11 cellular contexts compared by ENCODE assay signal in the genomic region with DNA sequence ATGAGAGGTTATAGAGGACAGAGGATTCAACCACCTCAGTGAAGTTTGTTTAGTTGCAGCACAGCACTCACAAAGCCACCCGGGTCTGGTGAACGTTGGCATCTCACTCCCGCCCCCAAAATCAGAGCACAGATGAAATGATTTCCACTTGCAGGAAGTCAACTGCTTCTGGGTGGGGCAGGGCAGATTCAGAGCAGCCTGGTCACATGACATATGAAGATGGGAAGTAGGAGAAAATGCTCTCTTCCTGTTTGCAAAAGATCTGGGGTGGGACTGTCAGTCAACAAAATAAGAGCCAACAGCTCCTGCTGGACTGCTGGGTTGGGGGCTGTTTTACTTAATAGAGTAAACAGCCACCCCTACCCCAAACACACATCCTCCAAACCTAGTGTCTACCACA. TPM values are rescaled to one million over a fixed set of nuclear protein-coding genes. Genes with fewer than 3 reads are reported as not detected.
DNase-seq lines count a peak whose midpoint lies in the region; ATAC-seq and TF ChIP-seq lines count a peak whose summit lies in the region.
"Had no signal": no experiment of that assay in that cellular context is flagged by ENCODE, and none has a peak within 500 bp of the region (broad histone marks: within the 10 kb centered on the region; RNA-seq: fewer than 3 reads in every experiment).

No MANE protein-coding gene starts in this region.

- POLR2A ChIA-PET in activated CD8-positive, alpha-beta T cell treated with anti-CD3 and anti-CD28 coated beads, Interleukin-2, amount 10 ng/mL, durations not matched to agents 7 days and 5 days (lab: Charles Lee) = no interaction called here
- POLR2A ChIA-PET in A673 (lab: Charles Lee; ENCODE audit: low non-redundant PET) = no interaction called here

- DNase-seq in activated CD8-positive, alpha-beta memory T cell treated with anti-CD3 and anti-CD28 coated beads, Interleukin-2, amount 10 ng/mL, durations not matched to agents 7 days and 5 days = peak; percentile 68
- DNase-seq in activated CD8-positive, alpha-beta memory T cell treated with anti-CD3 and anti-CD28 coated beads, Interleukin-2, amount 50 U/mL, for 48 hours = no peak
- peak; percentile 73 for DNase-seq in activated CD8-positive, alpha-beta T cell treated with anti-CD3 and anti-CD28 coated beads, Interleukin-2, amount 10 ng/mL, durations not matched to agents 7 days and 5 days
- DNase-seq in iris pigment epithelial cell (ENCODE audit: low read depth) (peak; percentile 28), upper lobe of left lung (peak in 1 of 2 donors; percentile 58), A673 (ENCODE audit: low spot score) (no peak), ecto neural progenitor cell (ENCODE audit: low spot score) (no peak), NCI-H187 treated with DMSO at 0.1 percent for 48 hours (lab: John Stamatoyannopoulos, UW) (no peak)
- DNase-seq: ACHN had no signal

- H3K27ac ChIP-seq in upper lobe of left lung (peak overlapping the region; percentile 51 to 80 (median 64)), A673 (ENCODE audit: low read depth, low read length, poor library complexity, severe bottlenecking) (no peak overlapping the region)

- H3K4me3 Mint-ChIP-seq in activated CD8-positive, alpha-beta memory T cell treated with anti-CD3 and anti-CD28 coated beads, Interleukin-2, amount 10 ng/mL, durations not matched to agents 7 days and 5 days = peak overlapping the region; percentile 65
- peak overlapping the region; percentile 81 for H3K4me3 Mint-ChIP-seq in activated CD8-positive, alpha-beta T cell treated with anti-CD3 and anti-CD28 coated beads, Interleukin-2, amount 10 ng/mL, durations not matched to agents 7 days and 5 days
- H3K4me3 Mint-ChIP-seq: brain had no signal

- no peaks in the 10 kb centered on the region for H3K27me3 ChIP-seq in upper lobe of left lung
- H3K27me3 ChIP-seq in A673 (replicated peaks; ENCODE audit: insufficient read depth, low read depth, low read length, poor library complexity) = no peaks in the 10 kb centered on the region

- no peaks in the 10 kb centered on the region for H3K9me3 Mint-ChIP-seq in activated CD8-positive, alpha-beta memory T cell treated with anti-CD3 and anti-CD28 coated beads, Interleukin-2, amount 10 ng/mL, durations not matched to agents 7 days and 5 days (ENCODE audit: low read depth)
- H3K9me3 Mint-ChIP-seq in activated CD8-positive, alpha-beta T cell treated with anti-CD3 and anti-CD28 coated beads, Interleukin-2, amount 10 ng/mL, durations not matched to agents 7 days and 5 days (ENCODE audit: insufficient read depth) = no peaks in the 10 kb centered on the region
- H3K9me3 Mint-ChIP-seq: brain had no signal

- peaks cover 22 to 70% (median 35%) of the 10 kb centered on the region in 4 donors for H3K36me3 ChIP-seq in upper lobe of left lung
- peaks cover 9% of the 10 kb centered on the region for H3K36me3 ChIP-seq in A673 (ENCODE audit: insufficient read depth, low read length, poor library complexity, severe bottlenecking)

- H3K9me3 ChIP-seq in upper lobe of left lung (no peaks in the 10 kb centered on the region), A673 (ENCODE audit: low read depth, low read length, poor library complexity, severe bottlenecking) (no peaks in the 10 kb centered on the region)

- BruUV-seq in A673 (replicated peaks; lab: Mats Ljungman, UMichigan) = no TSS peak

- intact Hi-C loops in A673 (cut with micrococcal nuclease; ENCODE audit: unreplicated experiment) = no loop called here

- WGBS in upper lobe of left lung, 2 donors = 39% methylated on average over 3 of the region's 3 CpGs; no CpG with 5 or more reads in 1 of the 2 donors

- CTCF ChIA-PET in activated CD8-positive, alpha-beta memory T cell treated with anti-CD3 and anti-CD28 coated beads, Interleukin-2, amount 10 ng/mL, durations not matched to agents 7 days and 5 days (lab: Charles Lee) = interaction anchor here (1.1 to 1.8 kb wide), 2 partner anchors 37 to 193 kb away, joined by 3 to 6 read pairs; no protein-coding TSS in a partner anchor
- CTCF ChIA-PET in activated CD8-positive, alpha-beta T cell treated with anti-CD3 and anti-CD28 coated beads, Interleukin-2, amount 10 ng/mL, durations not matched to agents 7 days and 5 days (lab: Charles Lee) = interaction anchor here (1.4 to 3.8 kb wide), 3 partner anchors 34 to 73 kb away, joined by 3 to 15 read pairs (median 5); no protein-coding TSS in a partner anchor
- CTCF ChIA-PET in A673 (lab: Charles Lee) = no interaction called here

- no peak for TF ChIP-seq CTCF in upper lobe of left lung (IDR thresholded peaks at IDR 0.05)
- no peak for TF ChIP-seq CTCF in A673 (conservative IDR thresholded peaks at IDR 0.05; ENCODE audit: low read depth, low read length)

- peaks cover 21% of the 10 kb centered on the region for H3K4me1 Mint-ChIP-seq in activated CD8-positive, alpha-beta memory T cell treated with anti-CD3 and anti-CD28 coated beads, Interleukin-2, amount 10 ng/mL, durations not matched to agents 7 days and 5 days
- H3K4me1 Mint-ChIP-seq in activated CD8-positive, alpha-beta T cell treated with anti-CD3 and anti-CD28 coated beads, Interleukin-2, amount 10 ng/mL, durations not matched to agents 7 days and 5 days (ENCODE audit: low read depth) = peaks cover 32% of the 10 kb centered on the region
- H3K4me1 Mint-ChIP-seq: brain had no signal

- TF ChIP-seq EP300 in upper lobe of left lung (IDR thresholded peaks at IDR 0.05) = peak in 1 of 4 donors; percentile 14

- TF ChIP-seq POLR2A in upper lobe of left lung (IDR thresholded peaks at IDR 0.05) = peak in 1 of 4 donors; percentile 36

- ATAC-seq in activated CD8-positive, alpha-beta memory T cell treated with anti-CD3 and anti-CD28 coated beads, Interleukin-2, amount 10 ng/mL, durations not matched to agents 7 days and 5 days = peak; percentile 71
- ATAC-seq in activated CD8-positive, alpha-beta T cell treated with anti-CD3 and anti-CD28 coated beads, Interleukin-2, amount 10 ng/mL, durations not matched to agents 7 days and 5 days = peak; percentile 79
- ATAC-seq in upper lobe of left lung (ENCODE audit: low FRiP score in 2 of 2) = peak in 1 of 2 donors; percentile 78

- peaks cover 33% of the 10 kb centered on the region for H3K27me3 Mint-ChIP-seq in activated CD8-positive, alpha-beta memory T cell treated with anti-CD3 and anti-CD28 coated beads, Interleukin-2, amount 10 ng/mL, durations not matched to agents 7 days and 5 days
- peaks cover 21% of the 10 kb centered on the region for H3K27me3 Mint-ChIP-seq in activated CD8-positive, alpha-beta T cell treated with anti-CD3 and anti-CD28 coated beads, Interleukin-2, amount 10 ng/mL, durations not matched to agents 7 days and 5 days (ENCODE audit: low read depth)
- H3K27me3 Mint-ChIP-seq: brain had no signal

- peak overlapping the region; percentile 73 for H3K27ac Mint-ChIP-seq in activated CD8-positive, alpha-beta memory T cell treated with anti-CD3 and anti-CD28 coated beads, Interleukin-2, amount 10 ng/mL, durations not matched to agents 7 days and 5 days
- peak overlapping the region; percentile 87 for H3K27ac Mint-ChIP-seq in activated CD8-positive, alpha-beta T cell treated with anti-CD3 and anti-CD28 coated beads, Interleukin-2, amount 10 ng/mL, durations not matched to agents 7 days and 5 days

- no peaks in the 10 kb centered on the region for H3K36me3 Mint-ChIP-seq in activated CD8-positive, alpha-beta memory T cell treated with anti-CD3 and anti-CD28 coated beads, Interleukin-2, amount 10 ng/mL, durations not matched to agents 7 days and 5 days
- peaks cover 7% of the 10 kb centered on the region for H3K36me3 Mint-ChIP-seq in activated CD8-positive, alpha-beta T cell treated with anti-CD3 and anti-CD28 coated beads, Interleukin-2, amount 10 ng/mL, durations not matched to agents 7 days and 5 days (ENCODE audit: low read depth)

- H3K4me1 ChIP-seq in upper lobe of left lung (peaks cover 0 to 13% (median 10%) of the 10 kb centered on the region in 4 donors), A673 (ENCODE audit: insufficient read depth, low read length, poor library complexity, severe bottlenecking) (no peaks in the 10 kb centered on the region)

- H3K4me3 ChIP-seq in upper lobe of left lung (peak overlapping the region in 3 of 4 donors; percentile 6 to 30 (median 11)), A673 (ENCODE audit: low read depth, low read length, poor library complexity, severe bottlenecking) (no peak overlapping the region)

RNA-seq across cellular contexts. Expression of gene LRRC71, which starts 43.2 kb away (rescaled TPM):
- not detected for total RNA-seq in activated CD8-positive, alpha-beta memory T cell treated with anti-CD3 and anti-CD28 coated beads, Interleukin-2, amount 10 ng/mL, durations not matched to agents 7 days and 5 days
- not detected for total RNA-seq in activated CD8-positive, alpha-beta T cell treated with anti-CD3 and anti-CD28 coated beads, Interleukin-2, amount 10 ng/mL, durations not matched to agents 7 days and 5 days
- total RNA-seq in upper lobe of left lung (10 to 100 TPM in 1 of 6 donors, 1 to 10 TPM in 4, under 1 TPM in 1; 0.49 to 13.9 (median 6.3) TPM), A673 (2021) (not detected in 2 replicates)
- total RNA-seq: RPMI7951 had no signal

Comparison
In these comparisons a context has a peak if more than half of its experiments do, and no peak if none do; other contexts are left out.
1. DNase-seq: peak in activated CD8-positive, alpha-beta memory T cell treated with anti-CD3 and anti-CD28 coated beads, Interleukin-2, amount 10 ng/mL, durations not matched to agents 7 days and 5 days (single experiment), activated CD8-positive, alpha-beta T cell treated with anti-CD3 and anti-CD28 coated beads, Interleukin-2, amount 10 ng/mL, durations not matched to agents 7 days and 5 days (single experiment) and iris pigment epithelial cell (single experiment); none in activated CD8-positive, alpha-beta memory T cell treated with anti-CD3 and anti-CD28 coated beads, Interleukin-2, amount 50 U/mL, for 48 hours (single experiment), A673 (single experiment), ecto neural progenitor cell (single experiment) and NCI-H187 treated with DMSO at 0.1 percent for 48 hours (single experiment).